ENCODE assay signal across 16 cellular contexts in the genomic region with DNA sequence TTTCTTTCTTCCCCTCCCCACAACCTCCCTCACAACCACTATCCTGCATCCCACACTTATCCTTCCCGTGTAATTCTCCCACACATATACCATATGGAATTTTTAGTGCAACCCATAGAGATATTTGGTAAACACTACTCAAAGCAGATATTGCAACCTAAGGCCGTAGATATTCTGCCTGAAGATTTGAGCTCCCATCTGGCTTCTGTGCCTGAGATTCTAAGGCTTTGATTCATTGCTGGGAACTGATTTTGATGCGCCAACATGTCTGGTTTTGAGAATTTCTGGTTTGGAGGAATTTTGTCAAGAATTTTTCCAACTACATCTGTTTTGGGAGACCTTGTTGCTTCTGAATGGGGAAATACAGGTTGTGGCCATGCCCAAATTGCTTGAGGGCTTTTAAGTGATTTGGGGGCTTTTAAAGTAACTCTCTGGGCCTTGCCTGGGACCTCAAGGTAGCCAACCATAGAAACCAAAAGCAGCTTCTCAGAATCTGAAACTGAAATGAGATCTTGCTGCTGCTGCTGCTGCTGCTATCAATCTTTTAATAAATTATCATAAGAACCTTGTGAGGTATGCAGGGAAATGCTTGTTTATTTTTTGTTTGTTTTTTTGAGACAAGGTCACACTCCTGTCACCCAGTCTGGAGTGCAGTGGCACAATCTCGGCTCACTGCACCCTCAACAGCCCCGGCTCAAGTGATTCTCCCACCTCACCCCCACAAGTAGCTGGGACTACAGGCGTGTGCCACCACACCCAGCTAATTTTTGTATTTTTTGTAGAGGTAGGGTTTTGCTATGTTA. TPM values are rescaled to one million over a fixed set of nuclear protein-coding genes. Genes with fewer than 3 reads are reported as not detected.
DNase-seq lines count a peak whose midpoint lies in the region; ATAC-seq and TF ChIP-seq lines count a peak whose summit lies in the region.
"Had no signal": no experiment of that assay in that cellular context is flagged by ENCODE, and none has a peak within 500 bp of the region (broad histone marks: within the 10 kb centered on the region; RNA-seq: fewer than 3 reads in every experiment).

No MANE protein-coding gene starts in this region.

- H3K4me1 ChIP-seq in heart right ventricle (peaks cover 10 to 81% (median 41%) of the 10 kb centered on the region in 9 donors), adrenal gland (replicated peaks in 1 of 2) (no peaks in the 10 kb centered on the region)
- H3K4me1 ChIP-seq: A549, sigmoid colon had no signal

- H3K4me3 ChIP-seq in heart right ventricle (no peak overlapping the region), adrenal gland (no peak overlapping the region)
- H3K4me3 ChIP-seq: A549, sigmoid colon had no signal

- H3K27me3 ChIP-seq in heart right ventricle = no peaks in the 10 kb centered on the region
- no peaks in the 10 kb centered on the region for H3K27me3 ChIP-seq in adrenal gland
- H3K27me3 ChIP-seq: sigmoid colon had no signal

- H3K9me3 ChIP-seq in heart right ventricle = no peaks in the 10 kb centered on the region
- no peaks in the 10 kb centered on the region for H3K9me3 ChIP-seq in adrenal gland (replicated peaks in 1 of 3)
- H3K9me3 ChIP-seq: A549, sigmoid colon had no signal

- intact Hi-C loops in heart right ventricle (cut with DNase I) = loop anchor here in 2 of 10 donors (5.0 to 10.0 kb wide), 3 partner anchors 33 to 56 kb away; no protein-coding TSS in a partner anchor
- intact Hi-C loops in Right ventricle myocardium inferior (cut with DNase I) = no loop called here
- intact Hi-C loops in adrenal gland (cut with DNase I) = no loop called here

- H3K36me3 ChIP-seq in heart right ventricle (no peaks in the 10 kb centered on the region), adrenal gland (replicated peaks in 1 of 2) (no peaks in the 10 kb centered on the region)
- H3K36me3 ChIP-seq: sigmoid colon had no signal

- ATAC-seq in heart right ventricle (no peak), Right ventricle myocardium inferior (no peak), GM21619 (IDR thresholded peaks at IDR 0.05; ENCODE audit: unreplicated experiment) (peak; percentile 72), HG03139 (IDR thresholded peaks at IDR 0.05; ENCODE audit: unreplicated experiment) (peak; percentile 45)
- ATAC-seq: A549; activated T-cell treated with anti-CD3 and anti-CD28 coated beads, Interleukin-2, amount 50 U/mL, for 4 hours; natural killer cell treated with Interleukin-12 subunit alpha and Interleukin-12 subunit beta and Interleukin-15 and Interleukin-18, amount 100 ng/mL, for 72 hours had no signal

- DNase-seq in heart right ventricle = no peak
- no peak for DNase-seq in Right ventricle myocardium inferior (ENCODE audit: missing footprints)
- DNase-seq in Ammon's horn (ENCODE audit: low spot score) = no peak
- no peak for DNase-seq in hypothalamus (lab: John Stamatoyannopoulos, UW)
- no peak for DNase-seq in adrenal gland
- no peak for DNase-seq in COR-L47 (lab: John Stamatoyannopoulos, UW)
- DNase-seq: activated CD4-positive, alpha-beta T cell treated with anti-CD3 and anti-CD28 coated beads for 1 hour; activated T-cell treated with anti-CD3 and anti-CD28 coated beads, Interleukin-2, amount 50 U/mL, for 4 hours; effector CD4-positive, alpha-beta T cell; NCI-H187 treated with DMSO at 0.1 percent for 48 hours; sigmoid colon had no signal

- H3K27ac ChIP-seq in heart right ventricle (peak overlapping the region in 9 of 10 donors; percentile 12 to 89 (median 77)), adrenal gland (no peak overlapping the region)
- H3K27ac ChIP-seq: A549, sigmoid colon had no signal

- no peak for TF ChIP-seq POLR2A in adrenal gland (IDR thresholded peaks at IDR 0.05)

- no peak for TF ChIP-seq CTCF in heart right ventricle (IDR thresholded peaks at IDR 0.05)
- TF ChIP-seq CTCF in adrenal gland (IDR thresholded peaks at IDR 0.05) = no peak

- WGBS in heart right ventricle, 2 donors = 77 to 85% methylated on average over 6 of the region's 6 CpGs
- WGBS in adrenal gland, 4 donors = 80 to 91% (median 87%) methylated on average over 6 of the region's 6 CpGs

RNA-seq across cellular contexts. Expression of a gene that starts 36.2 kb away (rescaled TPM):
- total RNA-seq in heart right ventricle (under 1 TPM in 4 of 10 donors, not detected in 6; 0.41 to 0.98 (median 0.68) TPM), Right ventricle myocardium inferior (not detected), adrenal gland (under 1 TPM in 1 of 8 donors, not detected in 7; 0.56 TPM)
- polyA plus RNA-seq in heart right ventricle (under 1 TPM in 1 of 2 donors, not detected in 1; 0.16 TPM), adrenal gland (1 to 10 TPM in 1 of 3 donors, under 1 TPM in 2; 0.37 to 1.2 (median 0.97) TPM)
- polyA plus RNA-seq: IgD-negative memory B cell had no signal

Comparison
In these comparisons a context has a peak if more than half of its experiments do, and no peak if none do; other contexts are left out.
1. ATAC-seq: peak in GM21619 (single experiment) and HG03139 (single experiment); none in heart right ventricle (0 of 8) and Right ventricle myocardium inferior (single experiment).
2. H3K27ac ChIP-seq: peak in heart right ventricle (9 of 10); none in adrenal gland (0 of 5).